2 cellular contexts compared by ENCODE assay signal in genomic region chr22:47152938-47153337, GRCh38.
TF ChIP-seq lines count a peak whose summit lies in the region.

No MANE protein-coding gene starts in this region.

TF ChIP-seq in IMR-90, 13 proteins besides CTCF, POLR2A, EP300 and RAD21:
- TF ChIP-seq MXI1 (IDR thresholded peaks at IDR 0.05; ENCODE audit: borderline replicate concordance, low read depth, low read length), result no peak
- peak; percentile 48 for TF ChIP-seq BHLHE40 (IDR thresholded peaks at IDR 0.05; ENCODE audit: low read depth, low read length)
TF ChIP-seq in IMR-90: peak in this region for 1.

TF ChIP-seq in H1, 55 proteins besides CTCF, POLR2A, EP300 and RAD21:
- TF ChIP-seq KDM1A (IDR thresholded peaks at IDR 0.05; ENCODE audit: borderline replicate concordance, low read length) (peak; percentile 45; the same call in 1 of the 2 replicates), RFX5 (IDR thresholded peaks at IDR 0.05; ENCODE audit: borderline replicate concordance, low read depth, low read length) (no peak), ATF2 (IDR thresholded peaks at IDR 0.05; ENCODE audit: low read length) (no peak)
